ENCODE assay signal across 27 cellular contexts in the genomic region with DNA sequence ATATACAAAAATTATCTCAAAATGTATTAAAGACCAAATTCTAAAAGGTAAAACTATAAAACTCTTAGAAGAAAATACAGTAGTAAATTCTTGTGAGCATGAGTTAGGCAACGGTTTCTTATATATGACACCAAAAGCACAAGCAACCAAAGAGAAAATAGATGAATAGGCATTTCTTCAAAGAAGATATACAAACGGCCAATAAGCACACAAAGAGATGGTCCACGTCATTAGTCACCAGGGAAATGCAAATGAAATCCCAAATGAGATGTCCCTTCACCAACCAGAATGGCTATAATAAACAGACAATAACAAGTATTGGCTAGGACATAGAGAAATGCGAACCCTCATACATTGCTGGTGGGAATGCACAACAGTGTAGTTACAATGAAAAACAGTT. TPM values are rescaled to one million over a fixed set of nuclear protein-coding genes. Genes with fewer than 3 reads are reported as not detected.
A peak's percentile ranks its signal among the peaks of the same experiment; 100 is the strongest.
DNase-seq lines count a peak whose midpoint lies in the region; ATAC-seq, FAIRE-seq and TF ChIP-seq lines count a peak whose summit lies in the region.
"Had no signal": no experiment of that assay in that cellular context is flagged by ENCODE, and none has a peak within 500 bp of the region (broad histone marks: within the 10 kb centered on the region; RNA-seq: fewer than 3 reads in every experiment).

No MANE protein-coding gene starts in this region.

- H4K20me1 ChIP-seq in astrocyte (ENCODE audit: insufficient read depth, low read length), result no peaks in the 10 kb centered on the region

- no peaks in the 10 kb centered on the region for H3K9me3 ChIP-seq in astrocyte (ENCODE audit: insufficient read depth, low read depth, low read length)
- H3K9me3 ChIP-seq: BE2C, body of pancreas, colonic mucosa, tibial artery had no signal

- no peaks in the 10 kb centered on the region for H3K27me3 ChIP-seq in astrocyte (ENCODE audit: insufficient read depth, low read length)
- H3K27me3 ChIP-seq: BE2C, body of pancreas, colonic mucosa, foreskin keratinocyte, tibial artery had no signal

- H3K27ac ChIP-seq in astrocyte (ENCODE audit: low read depth, low read length), result no peak overlapping the region
- H3K27ac ChIP-seq: body of pancreas, colonic mucosa, foreskin keratinocyte, HL-60, parathyroid adenoma, tibial artery had no signal

- no peak overlapping the region for H3K4me3 ChIP-seq in astrocyte (ENCODE audit: insufficient read depth, low read depth, low read length)
- H3K4me3 ChIP-seq: body of pancreas, colonic mucosa, tibial artery had no signal

- H3K36me3 ChIP-seq in astrocyte (ENCODE audit: insufficient read depth, low read length), result peaks cover 13% of the 10 kb centered on the region
- H3K36me3 ChIP-seq: BE2C, colonic mucosa had no signal

- H3K4me1 Mint-ChIP-seq in astrocyte (ENCODE audit: low read depth, unreplicated experiment), result no peaks in the 10 kb centered on the region
- H3K4me1 Mint-ChIP-seq in activated T-cell treated with anti-CD3 and anti-CD28 coated beads, Interleukin-2, amount 50 U/mL, for 72 hours (ENCODE audit: low read depth), result peaks cover 16% of the 10 kb centered on the region
- H3K4me1 Mint-ChIP-seq: IgD-negative memory B cell, natural killer cell had no signal

- peak; percentile 60 for FAIRE-seq in GM18507 (lab: Jason Lieb, UNC)
- FAIRE-seq in astrocyte (lab: Jason Lieb, UNC), result peak; percentile 73

- DNase-seq in GM18507 (ENCODE audit: extremely low spot score, insufficient read length, low read depth) (no peak), M059J (ENCODE audit: low read depth) (peak; percentile 12), astrocyte (ENCODE audit: low read depth) (peak; percentile 2), iris pigment epithelial cell (ENCODE audit: low read depth) (peak; percentile 10), NCI-H187 (lab: John Stamatoyannopoulos, UW) (no peak)
- no peak for DNase-seq in activated T-cell treated with anti-CD3 and anti-CD28 coated beads, Interleukin-2, amount 50 U/mL, for 72 hours
- DNase-seq: activated CD8-positive, alpha-beta memory T cell treated with anti-CD3 and anti-CD28 coated beads for 24 hours; activated T-cell treated with anti-CD3 and anti-CD28 coated beads, Interleukin-2, amount 50 U/mL, for 48 hours; BE2C; body of pancreas; colonic mucosa; COR-L47; foreskin keratinocyte; hypothalamus; mesendoderm; natural killer cell; NCI-H2081; NCI-H524; SHP77; stimulated activated naive CD4-positive, alpha-beta T cell treated with Interleukin-2 at 50 U/mL for 16 hours; tibial artery had no signal

- no peak overlapping the region for H3K4me3 Mint-ChIP-seq in astrocyte (ENCODE audit: unreplicated experiment)
- H3K4me3 Mint-ChIP-seq in activated T-cell treated with anti-CD3 and anti-CD28 coated beads, Interleukin-2, amount 50 U/mL, for 72 hours, result no peak overlapping the region
- H3K4me3 Mint-ChIP-seq: IgD-negative memory B cell, natural killer cell had no signal

- peaks cover 17% of the 10 kb centered on the region for H3K36me3 Mint-ChIP-seq in astrocyte (ENCODE audit: low read depth, unreplicated experiment)
- H3K36me3 Mint-ChIP-seq in activated T-cell treated with anti-CD3 and anti-CD28 coated beads, Interleukin-2, amount 50 U/mL, for 72 hours (ENCODE audit: insufficient read depth in 2 of 2), result peaks cover 3 to 10% of the 10 kb centered on the region in 2 donors

- H3K9me3 Mint-ChIP-seq in astrocyte (ENCODE audit: unreplicated experiment), result no peaks in the 10 kb centered on the region
- H3K9me3 Mint-ChIP-seq in activated T-cell treated with anti-CD3 and anti-CD28 coated beads, Interleukin-2, amount 50 U/mL, for 72 hours, result no peaks in the 10 kb centered on the region
- H3K9me3 Mint-ChIP-seq: natural killer cell had no signal

- no peak overlapping the region for H3K4me2 ChIP-seq in astrocyte (ENCODE audit: low read length)

- H3K4me1 ChIP-seq in astrocyte (ENCODE audit: insufficient read depth, low read length), result no peaks in the 10 kb centered on the region
- H3K4me1 ChIP-seq: BE2C, body of pancreas, colonic mucosa, foreskin keratinocyte, parathyroid adenoma, tibial artery had no signal

- no peak overlapping the region for H2AFZ ChIP-seq in astrocyte (ENCODE audit: low read depth, low read length)
- H2AFZ ChIP-seq: parathyroid adenoma had no signal

- no peak overlapping the region for H3K9ac ChIP-seq in astrocyte (ENCODE audit: low read length)
- H3K9ac ChIP-seq: parathyroid adenoma had no signal

- H3K79me2 ChIP-seq in astrocyte (ENCODE audit: insufficient read depth, low read length), result no peaks in the 10 kb centered on the region
- H3K79me2 ChIP-seq: parathyroid adenoma had no signal

- H3K27me3 Mint-ChIP-seq in astrocyte (ENCODE audit: low read depth, unreplicated experiment), result no peaks in the 10 kb centered on the region
- H3K27me3 Mint-ChIP-seq in activated T-cell treated with anti-CD3 and anti-CD28 coated beads, Interleukin-2, amount 50 U/mL, for 72 hours (ENCODE audit: low read depth), result peaks cover 5% of the 10 kb centered on the region

- H3K27ac Mint-ChIP-seq in astrocyte (ENCODE audit: unreplicated experiment), result no peak overlapping the region
- H3K27ac Mint-ChIP-seq in activated T-cell treated with anti-CD3 and anti-CD28 coated beads, Interleukin-2, amount 50 U/mL, for 72 hours, result no peak overlapping the region
- H3K27ac Mint-ChIP-seq: activated naive CD4-positive, alpha-beta T cell treated with anti-CD3 and anti-CD28 coated beads, Interleukin-2, amount 50 U/mL, for 72 hours; IgD-negative memory B cell; natural killer cell had no signal

- no peak for ATAC-seq in activated T-cell treated with anti-CD3 and anti-CD28 coated beads, Interleukin-2, amount 50 U/mL, for 72 hours (replicated peaks in 1 of 2)
- ATAC-seq in HG03442 (IDR thresholded peaks at IDR 0.05; ENCODE audit: unreplicated experiment), result no peak
- ATAC-seq: activated CD4-positive, CD25-positive, alpha-beta regulatory T cell treated with anti-CD3 and anti-CD28 coated beads, Interleukin-2, amount 50 U/mL, for 24 hours; activated naive CD4-positive, alpha-beta T cell treated with anti-CD3 and anti-CD28 coated beads, Interleukin-2, amount 50 U/mL, for 72 hours; body of pancreas; foreskin keratinocyte; natural killer cell had no signal

- TF ChIP-seq CTCF in astrocyte (IDR thresholded peaks at IDR 0.05; ENCODE audit: insufficient read depth, low read depth, low read length), result no peak

RNA-seq across cellular contexts. Expression of a gene that starts 44.5 kb away (rescaled TPM):
- total RNA-seq in M059J (2014; rRNA removed; shearing (Covaris generic)), result 0.42 and 1.1 TPM in 2 replicates
- total RNA-seq in astrocyte, result 1.7 and 1.9 TPM in 2 replicates
- 10 to 100 TPM; 22.9 to 23.3 TPM for total RNA-seq in activated T-cell treated with anti-CD3 and anti-CD28 coated beads, Interleukin-2, amount 50 U/mL, for 72 hours
- total RNA-seq: foreskin keratinocyte had no signal

RNA-seq across cellular contexts. Expression of a gene that starts 50.7 kb away (rescaled TPM):
- total RNA-seq in M059J (2014; rRNA removed; shearing (Covaris generic)), result 39.0 and 69.2 TPM in 2 replicates
- 38.1 and 39.6 TPM in 2 replicates for total RNA-seq in astrocyte
- total RNA-seq in activated T-cell treated with anti-CD3 and anti-CD28 coated beads, Interleukin-2, amount 50 U/mL, for 72 hours, result 10 to 100 TPM; 40.6 to 45.6 TPM

RNA-seq across cellular contexts. Expression of a gene that starts 52.4 kb away (rescaled TPM):
- 8.4 and 10.8 TPM in 2 replicates for total RNA-seq in M059J (2014; rRNA removed; shearing (Covaris generic))
- 7.3 and 7.8 TPM in 2 replicates for total RNA-seq in astrocyte
- 1 to 10 TPM; 6.4 to 6.6 TPM for total RNA-seq in activated T-cell treated with anti-CD3 and anti-CD28 coated beads, Interleukin-2, amount 50 U/mL, for 72 hours

Comparison
In these comparisons a context has a peak if more than half of its experiments do, and no peak if none do; other contexts are left out.
1. DNase-seq: peak in M059J (single experiment), astrocyte (single experiment) and iris pigment epithelial cell (single experiment); none in GM18507 (single experiment), activated T-cell treated with anti-CD3 and anti-CD28 coated beads, Interleukin-2, amount 50 U/mL, for 72 hours (0 of 2) and NCI-H187 (0 of 2).